In the genomic region with DNA sequence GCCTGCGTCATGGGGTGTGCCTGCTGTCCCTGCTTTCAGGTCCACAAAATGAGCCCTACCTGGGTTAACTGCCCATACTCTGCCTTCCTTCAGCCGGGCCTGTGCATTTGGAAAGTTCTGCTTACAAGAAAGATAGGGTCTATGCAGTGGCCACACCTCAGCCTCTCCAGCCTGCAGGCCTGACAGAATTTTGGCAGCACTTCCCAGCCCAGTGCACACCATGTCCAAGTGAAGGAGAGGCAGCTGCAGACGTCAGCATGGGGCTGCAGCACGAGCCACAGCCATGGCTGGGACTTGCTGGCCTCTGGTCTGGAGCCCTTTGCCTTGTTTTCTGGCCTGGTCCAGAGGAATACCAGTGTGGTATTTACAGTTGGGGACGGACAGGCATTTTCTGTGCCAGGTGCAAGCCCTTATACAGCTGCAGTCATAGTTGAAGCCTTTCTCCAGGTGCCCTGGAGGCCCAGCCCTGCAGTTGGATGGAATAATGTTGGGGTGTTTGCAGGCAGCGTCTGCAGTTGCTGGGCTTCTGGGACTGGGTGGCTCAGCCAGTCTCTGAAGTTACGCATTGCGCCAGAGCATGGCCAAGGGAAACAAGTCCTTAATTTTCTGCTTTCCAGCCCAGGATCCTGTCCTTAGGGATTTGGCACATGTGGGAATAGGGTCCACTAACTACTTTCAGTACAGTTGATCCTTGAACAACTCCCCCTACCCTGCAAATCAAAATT, we compare ENCODE assay signal across 1 cellular context.
TF ChIP-seq lines count a peak whose summit lies in the region.

No MANE protein-coding gene starts in this region.

TF ChIP-seq in IMR-90, 13 proteins besides CTCF, POLR2A, EP300 and RAD21:
- no peak for TF ChIP-seq CEBPB (IDR thresholded peaks at IDR 0.05; ENCODE audit: low read depth, low read length)
- no peak for TF ChIP-seq SMC3 (IDR thresholded peaks at IDR 0.05; ENCODE audit: low read depth, low read length)
- no peak for TF ChIP-seq FOS (IDR thresholded peaks at IDR 0.05; ENCODE audit: low read depth, low read length)
- no peak for TF ChIP-seq CHD1 (IDR thresholded peaks at IDR 0.05; ENCODE audit: low read depth, low read length)
- no peak for TF ChIP-seq RFX5 (IDR thresholded peaks at IDR 0.05; ENCODE audit: low read depth, low read length)
- no peak for TF ChIP-seq MAFK (IDR thresholded peaks at IDR 0.05; ENCODE audit: low read depth, low read length)
- TF ChIP-seq, protein P1, sequence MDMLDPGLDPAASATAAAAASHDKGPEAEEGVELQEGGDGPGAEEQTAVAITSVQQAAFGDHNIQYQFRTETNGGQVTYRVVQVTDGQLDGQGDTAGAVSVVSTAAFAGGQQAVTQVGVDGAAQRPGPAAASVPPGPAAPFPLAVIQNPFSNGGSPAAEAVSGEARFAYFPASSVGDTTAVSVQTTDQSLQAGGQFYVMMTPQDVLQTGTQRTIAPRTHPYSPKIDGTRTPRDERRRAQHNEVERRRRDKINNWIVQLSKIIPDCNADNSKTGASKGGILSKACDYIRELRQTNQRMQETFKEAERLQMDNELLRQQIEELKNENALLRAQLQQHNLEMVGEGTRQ (IDR thresholded peaks at IDR 0.05; ENCODE audit: low read depth, low read length) = no peak
- TF ChIP-seq MAZ (IDR thresholded peaks at IDR 0.05; ENCODE audit: borderline replicate concordance, low read depth, low read length) = no peak
